In the genomic region with DNA sequence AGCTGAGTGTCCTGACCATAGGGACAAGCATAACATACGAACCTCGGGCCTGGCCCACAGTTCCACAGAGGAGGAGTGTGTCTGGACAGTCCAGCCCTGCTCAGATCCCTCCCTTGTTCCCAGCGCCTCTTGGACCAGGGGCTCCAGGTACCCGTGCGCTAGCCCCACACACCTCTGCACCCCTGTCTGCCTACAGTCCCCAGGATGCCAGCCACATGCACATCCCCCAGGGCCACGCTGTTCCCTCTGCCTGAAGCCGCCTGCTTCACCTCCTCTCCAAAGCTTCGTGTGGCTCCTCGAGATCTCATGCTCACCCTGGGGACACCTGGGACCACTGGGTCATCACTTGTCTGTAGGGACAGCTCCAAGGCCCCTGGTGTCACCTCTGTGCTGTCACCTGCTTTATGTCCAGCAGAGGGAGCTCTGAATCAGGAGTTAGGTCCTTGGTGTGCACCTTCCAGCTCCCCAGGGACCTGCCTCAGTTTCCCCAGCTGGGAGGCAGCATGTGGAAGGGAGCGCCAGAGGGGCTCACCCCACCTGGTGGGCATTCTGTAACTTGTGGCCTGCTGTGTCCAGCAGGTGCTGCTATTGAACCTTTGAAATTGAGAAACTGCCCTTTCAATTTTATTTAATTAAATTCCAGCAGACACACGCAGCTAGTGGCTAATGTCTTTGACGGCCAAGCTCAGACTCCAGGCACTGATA, we compare ENCODE assay signal across 8 cellular contexts. TPM values are rescaled to one million over a fixed set of nuclear protein-coding genes. Genes with fewer than 3 reads are reported as not detected.
A peak's percentile ranks its signal among the peaks of the same experiment; 100 is the strongest.
DNase-seq lines count a peak whose midpoint lies in the region; ATAC-seq and TF ChIP-seq lines count a peak whose summit lies in the region.

No MANE protein-coding gene starts in this region.

- ATAC-seq in psoas muscle, result peak; percentile 41 to 57 (median 54)
- ATAC-seq in sciatic nerve, result no peak

- intact Hi-C loops in psoas muscle (cut with DNase I), result loop anchor here in 1 of 2 donors (5.0 kb wide), 2 partner anchors 59 to 159 kb away; no protein-coding TSS in a partner anchor
- intact Hi-C loops in sciatic nerve (cut with DNase I), result no loop called here

- TF ChIP-seq CTCF in psoas muscle (IDR thresholded peaks at IDR 0.05), result peak; percentile 64

- H3K27me3 ChIP-seq in psoas muscle (ENCODE audit: insufficient read depth in 3 of 3, low read length in 2 of 3), result peaks cover 0 to 5% (median 2%) of the 10 kb centered on the region in 3 donors

- H3K9me3 ChIP-seq in psoas muscle, result no peaks in the 10 kb centered on the region

- H3K4me3 ChIP-seq in psoas muscle, result no peak overlapping the region

- H3K36me3 ChIP-seq in psoas muscle (ENCODE audit: insufficient read depth in 1 of 2, low read depth in 1 of 2), result no peaks in the 10 kb centered on the region

- peak; percentile 58 for DNase-seq in NCI-H2196 (lab: John Stamatoyannopoulos, UW; ENCODE audit: unreplicated experiment)
- no peak for DNase-seq in NCI-H2196 treated with DMSO at 0.1 percent for 48 hours (lab: John Stamatoyannopoulos, UW; ENCODE audit: unreplicated experiment)
- peak; percentile 2 for DNase-seq in NCI-H2227 treated with DMSO at 0.1 percent for 48 hours (lab: John Stamatoyannopoulos, UW)
- peak; percentile 38 for DNase-seq in activated T-cell treated with anti-CD3 and anti-CD28 coated beads for 24 hours (ENCODE audit: low read depth)
- peak; percentile 43 for DNase-seq in fibroblast of peridontal ligament (ENCODE audit: extremely low read depth)
- no peak for DNase-seq in psoas muscle
- no peak for DNase-seq in DMS114 treated with DMSO at 0.1 percent for 48 hours (lab: John Stamatoyannopoulos, UW; ENCODE audit: unreplicated experiment)
- DNase-seq in sciatic nerve (ENCODE audit: low spot score), result no peak

- H3K27ac ChIP-seq in psoas muscle, result no peak overlapping the region

- no peaks in the 10 kb centered on the region for H3K4me1 ChIP-seq in psoas muscle

- 51 to 57% (median 52%) methylated on average over 12 of the region's 12 CpGs for WGBS in psoas muscle, 3 donors

RNA-seq across cellular contexts. Expression of gene YTHDF1, which starts 7.3 kb away (rescaled TPM):
- total RNA-seq in psoas muscle, result 10 to 100 TPM; 36.0 to 52.1 (median 48.0) TPM
- polyA plus RNA-seq in psoas muscle, result 10 to 100 TPM; 27.4 to 51.8 (median 28.9) TPM
- total RNA-seq in sciatic nerve, result 32.1 TPM

RNA-seq across cellular contexts. Expression of gene BIRC7, which starts 12.4 kb away (rescaled TPM):
- total RNA-seq in psoas muscle, result not detected
- under 1 TPM in 1 of 3 donors, not detected in 2; 0.04 TPM for polyA plus RNA-seq in psoas muscle
- total RNA-seq in sciatic nerve, result 26.0 TPM

RNA-seq across cellular contexts. Expression of gene NKAIN4, which starts 31.0 kb away (rescaled TPM):
- total RNA-seq in psoas muscle (not detected), sciatic nerve (3.0 TPM)
- not detected for polyA plus RNA-seq in psoas muscle

RNA-seq across cellular contexts. Expression of gene ARFGAP1, which starts 49.3 kb away (rescaled TPM):
- total RNA-seq in psoas muscle (10 to 100 TPM; 19.9 to 42.2 (median 25.5) TPM), sciatic nerve (81.6 TPM)
- 10 to 100 TPM; 22.3 to 42.0 (median 30.4) TPM for polyA plus RNA-seq in psoas muscle

Comparison
In these comparisons a context has a peak if more than half of its experiments do, and no peak if none do; other contexts are left out.
1. DNase-seq: peak in NCI-H2196 (single experiment), NCI-H2227 treated with DMSO at 0.1 percent for 48 hours (single experiment), activated T-cell treated with anti-CD3 and anti-CD28 coated beads for 24 hours (single experiment) and fibroblast of peridontal ligament (single experiment); none in NCI-H2196 treated with DMSO at 0.1 percent for 48 hours (single experiment), psoas muscle (0 of 2), DMS114 treated with DMSO at 0.1 percent for 48 hours (single experiment) and sciatic nerve (single experiment).
2. RNA of gene BIRC7, which starts 12.4 kb away (total RNA-seq): 26.0 TPM in sciatic nerve (single experiment); not detected in psoas muscle; every median in the first group is over 10 times any median in the second.